28 cellular contexts compared by ENCODE assay signal in genomic region chr11:17185938-17186337, GRCh38. TPM values are rescaled to one million over a fixed set of nuclear protein-coding genes. Genes with fewer than 3 reads are reported as not detected.
A peak's percentile ranks its signal among the peaks of the same experiment; 100 is the strongest.
DNase-seq lines count a peak whose midpoint lies in the region; ATAC-seq, FAIRE-seq and TF ChIP-seq lines count a peak whose summit lies in the region.
"Had no signal": no experiment of that assay in that cellular context is flagged by ENCODE, and none has a peak within 500 bp of the region (broad histone marks: within the 10 kb centered on the region; RNA-seq: fewer than 3 reads in every experiment).

No MANE protein-coding gene starts in this region.

- no peaks in the 10 kb centered on the region for H3K4me1 ChIP-seq in PC-3 (ENCODE audit: insufficient read depth, low read length)
- H3K4me1 ChIP-seq in endodermal cell (ENCODE audit: control insufficient read depth, insufficient read depth, low read length) = peaks cover 9% of the 10 kb centered on the region
- H3K4me1 ChIP-seq: A549, SJSA1 had no signal

- DNase-seq in activated naive CD8-positive, alpha-beta T cell treated with anti-CD3 and anti-CD28 coated beads, Interleukin-2, amount 50 U/mL, for 24 hours = no peak
- DNase-seq in activated naive CD8-positive, alpha-beta T cell treated with anti-CD3 and anti-CD28 coated beads for 36 hours = no peak
- DNase-seq in PC-3 (no peak), endodermal cell (no peak), progenitor cell of endocrine pancreas (ENCODE audit: low spot score, unreplicated experiment) (no peak), GDM1 (lab: John Stamatoyannopoulos, UW) (no peak), frontal cortex (ENCODE audit: low spot score in 2 of 2) (no peak)
- DNase-seq: DMS53, EL, GM23248, HCEC 1CT, KBM-7, NCI-H1092 treated with DMSO at 0.1 percent for 48 hours, NCI-H1436 treated with DMSO at 0.1 percent for 48 hours, NCI-H1930, NCI-H2227 treated with DMSO at 0.1 percent for 48 hours, NCI-H510A, NCI-H748 treated with DMSO at 0.1 percent for 48 hours, OCI-M1 had no signal

- H3K4me2 ChIP-seq in PC-3 (ENCODE audit: low read length) = no peak overlapping the region
- H3K4me2 ChIP-seq: A549 had no signal

- H2AFZ ChIP-seq in PC-3 (ENCODE audit: low read length) = no peak overlapping the region
- H2AFZ ChIP-seq: GM23248 had no signal

- no peaks in the 10 kb centered on the region for H3K9me2 ChIP-seq in PC-3 (replicated peaks; ENCODE audit: low read length)

- POLR2A ChIA-PET in PC-3 (lab: Charles Lee; ENCODE audit: unreplicated experiment) = no interaction called here

- peaks cover 30% of the 10 kb centered on the region for H3K79me2 ChIP-seq in PC-3 (ENCODE audit: low read length)

- intact Hi-C loops in PC-3 (cut with micrococcal nuclease) = no loop called here

- H3K27ac ChIP-seq in PC-3 (ENCODE audit: low read length) (no peak overlapping the region), endodermal cell (ENCODE audit: low read depth, low read length) (no peak overlapping the region)
- H3K27ac ChIP-seq: A549, GM23248, HL-60, SJSA1 had no signal

- H3K27me3 ChIP-seq in PC-3 (ENCODE audit: low read length) (no peaks in the 10 kb centered on the region), endodermal cell (ENCODE audit: control insufficient read depth, insufficient read depth, low read length, poor library complexity, severe bottlenecking) (no peaks in the 10 kb centered on the region)
- H3K27me3 ChIP-seq: SJSA1 had no signal

- H3K36me3 ChIP-seq in PC-3 (ENCODE audit: low read depth, low read length) = 0 out of 2 replicates have a peak, but pooled peaks cover 1% of the 10 kb centered on the region
- peaks cover 32% of the 10 kb centered on the region for H3K36me3 ChIP-seq in endodermal cell (ENCODE audit: control insufficient read depth, insufficient read depth, low read length)

- TF ChIP-seq CTCF in PC-3 (conservative IDR thresholded peaks at IDR 0.05; ENCODE audit: low read depth, low read length) (no peak), endodermal cell (conservative IDR thresholded peaks at IDR 0.05) (no peak), progenitor cell of endocrine pancreas (IDR thresholded peaks at IDR 0.05; ENCODE audit: unreplicated experiment) (no peak)

- no peak overlapping the region for H3K27ac Mint-ChIP-seq in activated naive CD8-positive, alpha-beta T cell treated with anti-CD3 and anti-CD28 coated beads, Interleukin-2, amount 50 U/mL, for 24 hours
- H3K27ac Mint-ChIP-seq in activated naive CD8-positive, alpha-beta T cell treated with anti-CD3 and anti-CD28 coated beads for 36 hours = no peak overlapping the region
- H3K27ac Mint-ChIP-seq in endodermal cell (peak overlapping the region; percentile 28), progenitor cell of endocrine pancreas (peak overlapping the region; percentile 12)
- H3K27ac Mint-ChIP-seq: B cell had no signal

- ATAC-seq in activated naive CD8-positive, alpha-beta T cell treated with anti-CD3 and anti-CD28 coated beads, Interleukin-2, amount 50 U/mL, for 24 hours = peak; percentile 85
- ATAC-seq in PC-3 (no peak), GM21526 (IDR thresholded peaks at IDR 0.05; ENCODE audit: low FRiP score, unreplicated experiment) (no peak)
- ATAC-seq: A549, HepG2, Right ventricle myocardium inferior had no signal

- peaks cover 11% of the 10 kb centered on the region for H3K36me3 Mint-ChIP-seq in activated naive CD8-positive, alpha-beta T cell treated with anti-CD3 and anti-CD28 coated beads, Interleukin-2, amount 50 U/mL, for 24 hours (ENCODE audit: low read depth)
- H3K36me3 Mint-ChIP-seq in activated naive CD8-positive, alpha-beta T cell treated with anti-CD3 and anti-CD28 coated beads for 36 hours = peaks cover 13% of the 10 kb centered on the region
- peaks cover 15% of the 10 kb centered on the region for H3K36me3 Mint-ChIP-seq in endodermal cell (ENCODE audit: low read depth)
- peaks cover 4% of the 10 kb centered on the region for H3K36me3 Mint-ChIP-seq in progenitor cell of endocrine pancreas (ENCODE audit: insufficient read depth)

- H3K4me3 Mint-ChIP-seq in activated naive CD8-positive, alpha-beta T cell treated with anti-CD3 and anti-CD28 coated beads, Interleukin-2, amount 50 U/mL, for 24 hours = no peak overlapping the region
- H3K4me3 Mint-ChIP-seq in activated naive CD8-positive, alpha-beta T cell treated with anti-CD3 and anti-CD28 coated beads for 36 hours = no peak overlapping the region
- H3K4me3 Mint-ChIP-seq in endodermal cell (no peak overlapping the region), progenitor cell of endocrine pancreas (ENCODE audit: low read depth) (no peak overlapping the region)
- H3K4me3 Mint-ChIP-seq: B cell, CD14-positive monocyte had no signal

- H3K4me1 Mint-ChIP-seq in activated naive CD8-positive, alpha-beta T cell treated with anti-CD3 and anti-CD28 coated beads, Interleukin-2, amount 50 U/mL, for 24 hours = peaks cover 9% of the 10 kb centered on the region
- H3K4me1 Mint-ChIP-seq in activated naive CD8-positive, alpha-beta T cell treated with anti-CD3 and anti-CD28 coated beads for 36 hours = peaks cover 16% of the 10 kb centered on the region
- H3K4me1 Mint-ChIP-seq in endodermal cell = peaks cover 14% of the 10 kb centered on the region
- H3K4me1 Mint-ChIP-seq in progenitor cell of endocrine pancreas (ENCODE audit: low read depth) = peaks cover 2% of the 10 kb centered on the region

- no peaks in the 10 kb centered on the region for H4K20me1 ChIP-seq in PC-3 (ENCODE audit: low read length)

- H3K4me3 ChIP-seq in PC-3 (ENCODE audit: low read length) (no peak overlapping the region), endodermal cell (ENCODE audit: low read length) (no peak overlapping the region)
- H3K4me3 ChIP-seq: A549, GM23248, SJSA1 had no signal

- CTCF ChIA-PET in PC-3 (lab: Charles Lee) = no interaction called here

- FAIRE-seq in frontal cortex (lab: Jason Lieb, UNC) = no peak
- FAIRE-seq: D721Med, HepG2 had no signal

- BruUV-seq in PC-3 (replicated peaks; lab: Mats Ljungman, UMichigan) = TSS peak; percentile 8

- H3K9me3 ChIP-seq in PC-3 (ENCODE audit: low read length) = no peaks in the 10 kb centered on the region
- no peaks in the 10 kb centered on the region for H3K9me3 ChIP-seq in endodermal cell (ENCODE audit: control insufficient read depth, low read length)
- H3K9me3 ChIP-seq: A549, SJSA1 had no signal

- H3F3A ChIP-seq in PC-3 (ENCODE audit: low read length, unreplicated experiment) = no peaks in the 10 kb centered on the region

- no peak overlapping the region for H3K9ac ChIP-seq in PC-3 (ENCODE audit: low read length)
- no peak overlapping the region for H3K9ac ChIP-seq in endodermal cell (ENCODE audit: extremely low read depth, low read length, poor library complexity, severe bottlenecking)
- H3K9ac ChIP-seq: GM23248 had no signal

- no peaks in the 10 kb centered on the region for H3K27me3 Mint-ChIP-seq in activated naive CD8-positive, alpha-beta T cell treated with anti-CD3 and anti-CD28 coated beads, Interleukin-2, amount 50 U/mL, for 24 hours
- H3K27me3 Mint-ChIP-seq in activated naive CD8-positive, alpha-beta T cell treated with anti-CD3 and anti-CD28 coated beads for 36 hours = no peaks in the 10 kb centered on the region
- no peaks in the 10 kb centered on the region for H3K27me3 Mint-ChIP-seq in endodermal cell (ENCODE audit: insufficient read depth)
- no peaks in the 10 kb centered on the region for H3K27me3 Mint-ChIP-seq in progenitor cell of endocrine pancreas
- H3K27me3 Mint-ChIP-seq: B cell had no signal

- H3K9me3 Mint-ChIP-seq in activated naive CD8-positive, alpha-beta T cell treated with anti-CD3 and anti-CD28 coated beads, Interleukin-2, amount 50 U/mL, for 24 hours = no peaks in the 10 kb centered on the region
- H3K9me3 Mint-ChIP-seq in activated naive CD8-positive, alpha-beta T cell treated with anti-CD3 and anti-CD28 coated beads for 36 hours = no peaks in the 10 kb centered on the region
- H3K9me3 Mint-ChIP-seq in endodermal cell (no peaks in the 10 kb centered on the region), progenitor cell of endocrine pancreas (ENCODE audit: low read depth) (no peaks in the 10 kb centered on the region)

- WGBS in endodermal cell (ENCODE audit: insufficient coverage in 1 of 2, insufficient read length in 1 of 2), 2 experiments = 90 to 96% methylated on average over 2 of the region's 2 CpGs

RNA-seq across cellular contexts. Expression of gene PIK3C2A, which starts 21.8 kb away (rescaled TPM):
- 10 to 100 TPM; 27.8 to 28.5 TPM for total RNA-seq in activated naive CD8-positive, alpha-beta T cell treated with anti-CD3 and anti-CD28 coated beads for 36 hours
- total RNA-seq in PC-3 (2014; rRNA removed) (30.1 and 35.0 TPM in 2 replicates), endodermal cell (100 to 1,000 TPM; 108 to 109 TPM), progenitor cell of endocrine pancreas (96.0 and 106 TPM in 2 replicates), frontal cortex (37.9 TPM)
- 47.2 TPM for polyA plus RNA-seq in endodermal cell (2013, experiment 1 of 2)
- 51.9 TPM for polyA plus RNA-seq in endodermal cell (2013, experiment 2 of 2)

Comparison
In these comparisons a context has a peak if more than half of its experiments do, and no peak if none do; other contexts are left out.
1. H3K27ac Mint-ChIP-seq: peak in endodermal cell (single experiment) and progenitor cell of endocrine pancreas (single experiment); none in activated naive CD8-positive, alpha-beta T cell treated with anti-CD3 and anti-CD28 coated beads, Interleukin-2, amount 50 U/mL, for 24 hours (single experiment) and activated naive CD8-positive, alpha-beta T cell treated with anti-CD3 and anti-CD28 coated beads for 36 hours (single experiment).